ENCODE assay signal across 8 cellular contexts in genomic region chr20:58002901-58003300, GRCh38.
"Had no signal": no experiment of that assay in that cellular context is flagged by ENCODE, and none has a peak within 500 bp of the region (broad histone marks: within the 10 kb centered on the region; RNA-seq: fewer than 3 reads in every experiment).

No MANE protein-coding gene starts in this region.

- H3K36me3 ChIP-seq: HAP-1 had no signal

- H3K4me1 ChIP-seq: HAP-1 had no signal

- H3K27ac ChIP-seq: GM23248, HL-60 had no signal

- FAIRE-seq: K562 had no signal

- DNase-seq: GM23248, GOT3, H7, HFFc6, IMR-90 had no signal

- H3K4me3 ChIP-seq: GM23248, HAP-1, K562 had no signal

- H3K9me3 ChIP-seq: HAP-1 had no signal
